1 cellular context compared by ENCODE assay signal in the genomic region with DNA sequence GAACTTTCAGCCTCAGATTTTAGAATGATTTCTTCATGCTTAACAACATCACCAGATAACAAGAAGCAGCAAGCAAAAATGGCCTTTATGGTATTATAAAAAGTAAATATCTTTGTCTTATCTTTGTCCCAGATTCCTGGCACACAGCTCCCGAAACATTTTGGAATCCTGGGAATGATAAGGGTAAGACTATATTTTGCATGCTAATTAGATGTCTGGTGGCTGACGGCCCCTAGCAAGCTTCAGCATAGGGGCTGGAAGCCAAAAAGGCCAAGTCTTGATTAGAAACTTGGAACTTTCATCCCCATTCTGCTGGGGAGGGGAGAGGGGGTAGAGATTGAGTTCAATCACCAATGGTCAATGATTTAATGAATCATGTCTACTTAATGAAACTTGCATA.
TF ChIP-seq lines count a peak whose summit lies in the region.

No MANE protein-coding gene starts in this region.

TF ChIP-seq in HepG2, 621 proteins besides CTCF, POLR2A, EP300 and RAD21:
- no peak for TF ChIP-seq PRPF4 (IDR thresholded peaks at IDR 0.05; ENCODE audit: low read depth, low read length, poor library complexity, severe bottlenecking)
- TF ChIP-seq TBL1XR1 (IDR thresholded peaks at IDR 0.05; ENCODE audit: borderline replicate concordance, low read length, partially characterized antibody), result no peak
